19 cellular contexts compared by ENCODE assay signal in genomic region chr6:8526619-8527018, GRCh38.
"Had no signal": no experiment of that assay in that cellular context is flagged by ENCODE, and none has a peak within 500 bp of the region (broad histone marks: within the 10 kb centered on the region; RNA-seq: fewer than 3 reads in every experiment).

No MANE protein-coding gene starts in this region.

- H3K4me1 Mint-ChIP-seq: activated B cell treated with CpG ODN at 0.5 μM for 24 hours; activated CD4-positive, alpha-beta T cell treated with anti-CD3 and anti-CD28 coated beads for 36 hours; memory B cell; neural crest cell; stimulated activated naive B cell treated with anti-CD40 and anti-IgM and Interleukin-4, amounts not matched to agents 10 μg/mL and 1 μg/mL and 100 μg/mL, for 72 hours had no signal

- DNase-seq: activated B cell treated with CpG ODN at 0.5 μM for 24 hours; activated CD4-positive, alpha-beta T cell treated with anti-CD3 and anti-CD28 coated beads for 36 hours; activated CD4-positive, alpha-beta T cell treated with anti-CD3 and anti-CD28 coated beads, Interleukin-2, amount 50 U/mL, for 4 hours; activated CD8-positive, alpha-beta memory T cell treated with anti-CD3 and anti-CD28 coated beads, Interleukin-2, amount 50 U/mL, for 48 hours; activated naive CD4-positive, alpha-beta T cell treated with Interleukin-2 at 50 U/mL for 16 hours; activated T-cell treated with anti-CD3 and anti-CD28 coated beads, Interleukin-2, amount 50 U/mL, for 48 hours; erythroblast; foreskin fibroblast; left ventricle myocardium superior; mucosa of descending colon; stimulated activated CD4-positive, alpha-beta T cell treated with anti-CD3 and anti-CD28 coated beads, Interleukin-2, amount 100 ng/mL, for 48 hours; stimulated activated CD8-positive, alpha-beta memory T cell treated with anti-CD3 and anti-CD28 coated beads, Interleukin-4, amount 100 ng/mL, for 48 hours; stimulated activated naive B cell treated with anti-CD40 and anti-IgM and Interleukin-4, amounts not matched to agents 10 μg/mL and 1 μg/mL and 100 μg/mL, for 72 hours; T1000; upper lobe of left lung had no signal

- ATAC-seq: activated CD4-positive, alpha-beta T cell treated with anti-CD3 and anti-CD28 coated beads for 36 hours; left ventricle myocardium superior; mucosa of descending colon; stimulated activated naive B cell treated with anti-CD40 and anti-IgM and Interleukin-4, amounts not matched to agents 10 μg/mL and 1 μg/mL and 100 μg/mL, for 72 hours had no signal

- H3K27me3 ChIP-seq: upper lobe of left lung had no signal

- H3K4me3 Mint-ChIP-seq: activated B cell treated with CpG ODN at 0.5 μM for 24 hours; activated CD4-positive, alpha-beta T cell treated with anti-CD3 and anti-CD28 coated beads for 36 hours; memory B cell; neural crest cell; stimulated activated naive B cell treated with anti-CD40 and anti-IgM and Interleukin-4, amounts not matched to agents 10 μg/mL and 1 μg/mL and 100 μg/mL, for 72 hours; T-helper 1 cell treated with Interleukin-12 subunit alpha and Interleukin-12 subunit beta and Interleukin-4 antibody, amounts not matched to agents 30 μg/mL and 1 μg/mL, for 36 hours had no signal

- H3K27ac Mint-ChIP-seq: activated B cell treated with CpG ODN at 0.5 μM for 24 hours; activated CD4-positive, alpha-beta T cell treated with anti-CD3 and anti-CD28 coated beads for 36 hours; memory B cell; stimulated activated naive B cell treated with anti-CD40 and anti-IgM and Interleukin-4, amounts not matched to agents 10 μg/mL and 1 μg/mL and 100 μg/mL, for 72 hours; T-helper 1 cell treated with Interleukin-12 subunit alpha and Interleukin-12 subunit beta and Interleukin-4 antibody, amounts not matched to agents 30 μg/mL and 1 μg/mL, for 36 hours had no signal

- H3K4me3 ChIP-seq: mucosa of descending colon, prostate gland, upper lobe of left lung had no signal

- H3K36me3 ChIP-seq: prostate gland, upper lobe of left lung had no signal

- H3K9me3 Mint-ChIP-seq: activated B cell treated with CpG ODN at 0.5 μM for 24 hours; memory B cell; T-helper 1 cell treated with Interleukin-12 subunit alpha and Interleukin-12 subunit beta and Interleukin-4 antibody, amounts not matched to agents 30 μg/mL and 1 μg/mL, for 36 hours had no signal

- H3K27me3 Mint-ChIP-seq: activated B cell treated with CpG ODN at 0.5 μM for 24 hours, memory B cell had no signal
